10 cellular contexts compared by ENCODE assay signal in genomic region chr5:68565427-68565826, GRCh38.
DNase-seq lines count a peak whose midpoint lies in the region; ATAC-seq and TF ChIP-seq lines count a peak whose summit lies in the region.
"Had no signal": no experiment of that assay in that cellular context is flagged by ENCODE, and none has a peak within 500 bp of the region (broad histone marks: within the 10 kb centered on the region; RNA-seq: fewer than 3 reads in every experiment).

No MANE protein-coding gene starts in this region.

- no peak overlapping the region for H3K9ac ChIP-seq in MM.1S (ENCODE audit: low read length)

- no peak overlapping the region for H3K27ac ChIP-seq in MM.1S (ENCODE audit: low read length)

- peak overlapping the region; percentile 38 for H3K27ac Mint-ChIP-seq in memory B cell

- DNase-seq in LHCN-M2 (ENCODE audit: low read depth) (peak; percentile 77), memory B cell (ENCODE audit: low spot score in 2 of 2) (peak; percentile 19 to 22), NCI-H146 treated with DMSO at 0.1 percent for 48 hours (lab: John Stamatoyannopoulos, UW; ENCODE audit: unreplicated experiment) (no peak), MM.1S (no peak), NCI-H2081 treated with DMSO at 0.1 percent for 48 hours (lab: John Stamatoyannopoulos, UW) (no peak)
- no peak for DNase-seq in effector CD4-positive, alpha-beta T cell
- DNase-seq: left ventricle myocardium superior, NCI-H1694 treated with DMSO at 0.1 percent for 48 hours had no signal

- no peaks in the 10 kb centered on the region for H3K27me3 Mint-ChIP-seq in memory B cell

- peak overlapping the region; percentile 18 for H3K4me3 Mint-ChIP-seq in memory B cell

- no peak overlapping the region for H3K4me3 ChIP-seq in MM.1S (ENCODE audit: low read length)

- H4K20me1 ChIP-seq in MM.1S (ENCODE audit: insufficient read depth, low read length): no peaks in the 10 kb centered on the region

- no peaks in the 10 kb centered on the region for H3K36me3 ChIP-seq in MM.1S (replicated peaks; ENCODE audit: insufficient read depth, low read length)

- H3F3A ChIP-seq in MM.1S (ENCODE audit: insufficient read depth, low read length): no peaks in the 10 kb centered on the region

- ATAC-seq in GM18873 (IDR thresholded peaks at IDR 0.05; ENCODE audit: low FRiP score, unreplicated experiment): peak; percentile 87
- ATAC-seq in HG02623 (IDR thresholded peaks at IDR 0.05; ENCODE audit: unreplicated experiment): peak; percentile 66
- ATAC-seq in memory B cell (ENCODE audit: low read depth): peak; percentile 92
- ATAC-seq: left ventricle myocardium superior had no signal

- H3K36me3 Mint-ChIP-seq in memory B cell: no peaks in the 10 kb centered on the region

- H2AFZ ChIP-seq in MM.1S (ENCODE audit: low read length): no peak overlapping the region

- H3K4me2 ChIP-seq in MM.1S (ENCODE audit: low read depth, low read length): no peak overlapping the region

- peaks cover 4% of the 10 kb centered on the region for H3K9me3 Mint-ChIP-seq in memory B cell

- peaks cover 15% of the 10 kb centered on the region for H3K4me1 Mint-ChIP-seq in memory B cell

- no peaks in the 10 kb centered on the region for H3K9me3 ChIP-seq in MM.1S (replicated peaks; ENCODE audit: insufficient read depth, low read length)

- no peaks in the 10 kb centered on the region for H3K27me3 ChIP-seq in MM.1S (replicated peaks; ENCODE audit: insufficient read depth, low read length)

- H3K4me1 ChIP-seq in MM.1S (ENCODE audit: low read length): no peaks in the 10 kb centered on the region

- H3K9me2 ChIP-seq in MM.1S (replicated peaks; ENCODE audit: insufficient read depth, low read length): no peaks in the 10 kb centered on the region

- H3K79me2 ChIP-seq in MM.1S (ENCODE audit: low read length): no peaks in the 10 kb centered on the region

- no peak for TF ChIP-seq CTCF in MM.1S (IDR thresholded peaks at IDR 0.05; ENCODE audit: low read length)

Comparison
In these comparisons a context has a peak if more than half of its experiments do, and no peak if none do; other contexts are left out.
1. DNase-seq: peak in LHCN-M2 (single experiment) and memory B cell (2 of 2); none in NCI-H146 treated with DMSO at 0.1 percent for 48 hours (single experiment), effector CD4-positive, alpha-beta T cell (single experiment), MM.1S (single experiment) and NCI-H2081 treated with DMSO at 0.1 percent for 48 hours (single experiment).
2. Peak in every context shown above with its lines, with median percentiles within 50 percentile points of each other: ATAC-seq.